8 cellular contexts compared by ENCODE assay signal in genomic region chr6:17167327-17167979, GRCh38.
A peak's percentile ranks its signal among the peaks of the same experiment; 100 is the strongest.
DNase-seq lines count a peak whose midpoint lies in the region; ATAC-seq, FAIRE-seq and TF ChIP-seq lines count a peak whose summit lies in the region.

No MANE protein-coding gene starts in this region.

- no peaks in the 10 kb centered on the region for H3K9me3 ChIP-seq in HEK293 (ENCODE audit: control insufficient read depth, insufficient read depth, low read depth, low read length)
- H3K9me3 ChIP-seq in small intestine (ENCODE audit: control insufficient read depth, low read depth), result no peaks in the 10 kb centered on the region

- FAIRE-seq in small intestine (lab: Jason Lieb, UNC), result no peak

- DNase-seq in SK-N-DZ (ENCODE audit: low spot score) (peak; percentile 90), cardiac septum (ENCODE audit: low spot score) (peak; percentile 79), small intestine (peak; percentile 53), NOMO-1 (lab: John Stamatoyannopoulos, UW; ENCODE audit: unreplicated experiment in 2 of 2) (no peak)
- DNase-seq in activated CD8-positive, alpha-beta memory T cell treated with anti-CD3 and anti-CD28 coated beads, Interleukin-2, amount 10 ng/mL, durations not matched to agents 7 days and 5 days, result no peak
- DNase-seq in stimulated activated CD4-positive, alpha-beta T cell treated with anti-CD3 and anti-CD28 coated beads, Interleukin-1b, Interleukin-23, amount 100 ng/mL, for 48 hours, result no peak

- POLR2A ChIA-PET in HEK293 (lab: Yijun Ruan, JAX), result no interaction called here

- H3K27ac ChIP-seq in HEK293 (ENCODE audit: extremely low read depth, low read depth, low read length) (no peak overlapping the region), small intestine (ENCODE audit: low read depth in 1 of 2, low read length in 1 of 2) (no peak overlapping the region)

- peak; percentile 51; the same call in 1 of the 2 replicates for TF ChIP-seq CTCF in HEK293 (tag by site-specific recombination; IDR thresholded peaks at IDR 0.05)

- H3K4me1 Mint-ChIP-seq in activated CD8-positive, alpha-beta memory T cell treated with anti-CD3 and anti-CD28 coated beads, Interleukin-2, amount 10 ng/mL, durations not matched to agents 7 days and 5 days, result no peaks in the 10 kb centered on the region

- H3K27ac Mint-ChIP-seq in activated CD8-positive, alpha-beta memory T cell treated with anti-CD3 and anti-CD28 coated beads, Interleukin-2, amount 10 ng/mL, durations not matched to agents 7 days and 5 days, result no peak overlapping the region

- no peak overlapping the region for H3K4me3 ChIP-seq in HEK293 (ENCODE audit: low read depth, low read length)
- no peak overlapping the region for H3K4me3 ChIP-seq in small intestine (ENCODE audit: low read depth in 1 of 2, low read length in 2 of 2)

- peaks cover 5% of the 10 kb centered on the region for H3K27me3 Mint-ChIP-seq in activated CD8-positive, alpha-beta memory T cell treated with anti-CD3 and anti-CD28 coated beads, Interleukin-2, amount 10 ng/mL, durations not matched to agents 7 days and 5 days

- CTCF ChIA-PET in HEK293 (lab: Yijun Ruan, JAX), result interaction anchor here (0.5 to 2.3 kb wide), 30 partner anchors 9 to 1037 kb away, joined by 3 to 11 read pairs (median 4); partner anchors contain the start of gene NHLRC1
- CTCF ChIA-PET in activated CD8-positive, alpha-beta memory T cell treated with anti-CD3 and anti-CD28 coated beads, Interleukin-2, amount 10 ng/mL, durations not matched to agents 7 days and 5 days (lab: Charles Lee), result interaction anchor here (1.7 kb wide), 1 partner anchor 11 kb away, joined by 4 read pairs; no protein-coding TSS in a partner anchor

- H3K36me3 ChIP-seq in HEK293 (ENCODE audit: control insufficient read depth in 2 of 2, insufficient read depth in 1 of 2, low read length in 2 of 2), result no peaks in the 10 kb centered on the region
- no peaks in the 10 kb centered on the region for H3K36me3 ChIP-seq in small intestine (ENCODE audit: control insufficient read depth in 2 of 2, insufficient read depth in 2 of 2, low read length in 2 of 2)

- no peaks in the 10 kb centered on the region for H3K4me1 ChIP-seq in HEK293 (ENCODE audit: control insufficient read depth, insufficient read depth, low read length)
- H3K4me1 ChIP-seq in small intestine (ENCODE audit: control insufficient read depth in 2 of 2, insufficient read depth in 1 of 2, low read depth in 1 of 2, low read length in 1 of 2), result no peaks in the 10 kb centered on the region

- H3K36me3 Mint-ChIP-seq in activated CD8-positive, alpha-beta memory T cell treated with anti-CD3 and anti-CD28 coated beads, Interleukin-2, amount 10 ng/mL, durations not matched to agents 7 days and 5 days, result no peaks in the 10 kb centered on the region

- intact Hi-C loops in cardiac septum (cut with DNase I), result loop anchor here (2.0 to 5.0 kb wide), 2 partner anchors 100 to 113 kb away; partner anchors contain the start of gene RBM24

- H3K4me3 Mint-ChIP-seq in activated CD8-positive, alpha-beta memory T cell treated with anti-CD3 and anti-CD28 coated beads, Interleukin-2, amount 10 ng/mL, durations not matched to agents 7 days and 5 days, result no peak overlapping the region

- no peaks in the 10 kb centered on the region for H3K9me3 Mint-ChIP-seq in activated CD8-positive, alpha-beta memory T cell treated with anti-CD3 and anti-CD28 coated beads, Interleukin-2, amount 10 ng/mL, durations not matched to agents 7 days and 5 days (ENCODE audit: low read depth)

- WGBS in small intestine, 3 donors, result 14 to 44% (median 26%) methylated on average over 9 of the region's 9 CpGs

- no peaks in the 10 kb centered on the region for H3K27me3 ChIP-seq in small intestine (ENCODE audit: control insufficient read depth in 2 of 2, insufficient read depth in 2 of 2, low read length in 2 of 2)

- ATAC-seq in HG02970 (IDR thresholded peaks at IDR 0.05; ENCODE audit: low FRiP score, unreplicated experiment), result no peak
- no peak for ATAC-seq in activated CD8-positive, alpha-beta memory T cell treated with anti-CD3 and anti-CD28 coated beads, Interleukin-2, amount 10 ng/mL, durations not matched to agents 7 days and 5 days

TF ChIP-seq in HEK293, 187 proteins besides CTCF, POLR2A, EP300 and RAD21 (continues in another document):
- TF ChIP-seq ZBTB1 (tag by site-specific recombination; IDR thresholded peaks at IDR 0.05) (no peak), MEIS1 (CRISPR knock-in tag; IDR thresholded peaks at IDR 0.05; ENCODE audit: borderline replicate concordance) (no peak), ZNF391 (tag by site-specific recombination; IDR thresholded peaks at IDR 0.05; ENCODE audit: borderline replicate concordance, low read depth) (no peak), ZBTB20 (tag by site-specific recombination; IDR thresholded peaks at IDR 0.05) (peak; percentile 96), ZNF660 (tag by site-specific recombination; IDR thresholded peaks at IDR 0.05) (peak; percentile 73), ZNF654 (tag by site-specific recombination; IDR thresholded peaks at IDR 0.05; ENCODE audit: low read depth) (peak; percentile 26; the same call in 1 of the 2 replicates), MZF1 (tag by site-specific recombination; IDR thresholded peaks at IDR 0.05; ENCODE audit: borderline replicate concordance) (no peak), ZNF768 (tag by site-specific recombination; IDR thresholded peaks at IDR 0.05) (no peak), ZNF133 (tag by site-specific recombination; IDR thresholded peaks at IDR 0.05) (no peak), SCRT2 (tag by site-specific recombination; IDR thresholded peaks at IDR 0.05) (peak; percentile 45), SETDB1 (IDR thresholded peaks at IDR 0.05; ENCODE audit: insufficient read length, low read length) (no peak), OSR2 (tag by site-specific recombination; IDR thresholded peaks at IDR 0.05) (no peak), ZNF221 (tag by site-specific recombination; IDR thresholded peaks at IDR 0.05; ENCODE audit: borderline replicate concordance) (no peak), ZIC2 (tag by site-specific recombination; IDR thresholded peaks at IDR 0.05) (0 out of 2 replicates have a peak, but pooled peaks have one; percentile 41), ZNF561 (tag by site-specific recombination; IDR thresholded peaks at IDR 0.05; ENCODE audit: borderline replicate concordance) (no peak), ZNF701 (tag by site-specific recombination; IDR thresholded peaks at IDR 0.05) (no peak), TRIM28 (IDR thresholded peaks at IDR 0.05; ENCODE audit: borderline replicate concordance, low read length) (no peak), ZNF404 (tag by site-specific recombination; IDR thresholded peaks at IDR 0.05) (no peak), ZSCAN16 (tag by site-specific recombination; IDR thresholded peaks at IDR 0.05) (no peak), ZNF354C (tag by site-specific recombination; IDR thresholded peaks at IDR 0.05; ENCODE audit: borderline replicate concordance, low read depth) (no peak), SP7 (tag by site-specific recombination; IDR thresholded peaks at IDR 0.05) (no peak), ZNF214 (tag by site-specific recombination; IDR thresholded peaks at IDR 0.05; ENCODE audit: borderline replicate concordance) (no peak), ZNF248 (tag by site-specific recombination; IDR thresholded peaks at IDR 0.05) (no peak), GLI2 (tag by site-specific recombination; IDR thresholded peaks at IDR 0.05; ENCODE audit: borderline replicate concordance, low read depth) (no peak), ZBTB17 (tag by site-specific recombination; IDR thresholded peaks at IDR 0.05) (peak; percentile 48; the same call in 1 of the 2 replicates), ZNF394 (tag by site-specific recombination; IDR thresholded peaks at IDR 0.05; ENCODE audit: borderline replicate concordance) (no peak), FEZF1 (tag by site-specific recombination; IDR thresholded peaks at IDR 0.05) (no peak), ZNF658 (tag by site-specific recombination; IDR thresholded peaks at IDR 0.05) (no peak), GLI4 (tag by site-specific recombination; IDR thresholded peaks at IDR 0.05) (no peak), KLF8 (tag by site-specific recombination; IDR thresholded peaks at IDR 0.05) (no peak)
- TF ChIP-seq, protein P1, sequence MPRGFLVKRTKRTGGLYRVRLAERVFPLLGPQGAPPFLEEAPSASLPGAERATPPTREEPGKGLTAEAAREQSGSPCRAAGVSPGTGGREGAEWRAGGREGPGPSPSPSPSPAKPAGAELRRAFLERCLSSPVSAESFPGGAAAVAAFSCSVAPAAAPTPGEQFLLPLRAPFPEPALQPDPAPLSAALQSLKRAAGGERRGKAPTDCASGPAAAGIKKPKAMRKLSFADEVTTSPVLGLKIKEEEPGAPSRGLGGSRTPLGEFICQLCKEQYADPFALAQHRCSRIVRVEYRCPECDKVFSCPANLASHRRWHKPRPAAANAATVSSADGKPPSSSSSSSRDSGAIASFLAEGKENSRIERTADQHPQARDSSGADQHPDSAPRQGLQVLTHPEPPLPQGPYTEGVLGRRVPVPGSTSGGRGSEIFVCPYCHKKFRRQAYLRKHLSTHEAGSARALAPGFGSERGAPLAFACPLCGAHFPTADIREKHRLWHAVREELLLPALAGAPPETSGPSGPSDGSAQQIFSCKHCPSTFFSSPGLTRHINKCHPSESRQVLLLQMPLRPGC (tag by site-specific recombination; IDR thresholded peaks at IDR 0.05), result no peak
- TF ChIP-seq, protein P2, sequence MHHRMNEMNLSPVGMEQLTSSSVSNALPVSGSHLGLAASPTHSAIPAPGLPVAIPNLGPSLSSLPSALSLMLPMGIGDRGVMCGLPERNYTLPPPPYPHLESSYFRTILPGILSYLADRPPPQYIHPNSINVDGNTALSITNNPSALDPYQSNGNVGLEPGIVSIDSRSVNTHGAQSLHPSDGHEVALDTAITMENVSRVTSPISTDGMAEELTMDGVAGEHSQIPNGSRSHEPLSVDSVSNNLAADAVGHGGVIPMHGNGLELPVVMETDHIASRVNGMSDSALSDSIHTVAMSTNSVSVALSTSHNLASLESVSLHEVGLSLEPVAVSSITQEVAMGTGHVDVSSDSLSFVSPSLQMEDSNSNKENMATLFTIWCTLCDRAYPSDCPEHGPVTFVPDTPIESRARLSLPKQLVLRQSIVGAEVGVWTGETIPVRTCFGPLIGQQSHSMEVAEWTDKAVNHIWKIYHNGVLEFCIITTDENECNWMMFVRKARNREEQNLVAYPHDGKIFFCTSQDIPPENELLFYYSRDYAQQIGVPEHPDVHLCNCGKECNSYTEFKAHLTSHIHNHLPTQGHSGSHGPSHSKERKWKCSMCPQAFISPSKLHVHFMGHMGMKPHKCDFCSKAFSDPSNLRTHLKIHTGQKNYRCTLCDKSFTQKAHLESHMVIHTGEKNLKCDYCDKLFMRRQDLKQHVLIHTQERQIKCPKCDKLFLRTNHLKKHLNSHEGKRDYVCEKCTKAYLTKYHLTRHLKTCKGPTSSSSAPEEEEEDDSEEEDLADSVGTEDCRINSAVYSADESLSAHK (tag by site-specific recombination; IDR thresholded peaks at IDR 0.05), result no peak

Comparison
In these comparisons a context has a peak if more than half of its experiments do, and no peak if none do; other contexts are left out.
1. DNase-seq: peak in SK-N-DZ (single experiment), cardiac septum (single experiment) and small intestine (single experiment); none in NOMO-1 (0 of 2), activated CD8-positive, alpha-beta memory T cell treated with anti-CD3 and anti-CD28 coated beads, Interleukin-2, amount 10 ng/mL, durations not matched to agents 7 days and 5 days (single experiment) and stimulated activated CD4-positive, alpha-beta T cell treated with anti-CD3 and anti-CD28 coated beads, Interleukin-1b, Interleukin-23, amount 100 ng/mL, for 48 hours (single experiment).